In the genomic region with DNA sequence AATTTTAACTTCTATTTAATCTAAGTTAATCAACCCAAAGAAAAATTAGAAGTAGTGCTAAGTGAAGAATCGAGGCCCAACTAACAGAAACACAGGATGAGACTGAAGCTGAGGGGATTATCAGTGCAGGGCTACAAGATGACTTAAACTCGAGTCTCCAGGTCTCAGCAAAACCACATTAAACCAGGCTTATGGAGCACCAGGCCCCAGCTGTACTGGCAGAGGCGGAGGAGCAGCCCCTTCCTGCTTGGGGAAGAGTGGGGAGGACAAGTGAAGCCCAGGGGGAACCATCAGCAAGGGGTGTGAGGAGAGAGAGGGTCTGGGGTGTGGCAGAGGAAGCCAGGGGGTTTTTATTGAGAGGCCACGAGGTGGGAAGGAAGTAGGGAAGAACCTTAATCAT, we compare ENCODE assay signal across 30 cellular contexts.
DNase-seq lines count a peak whose midpoint lies in the region; ATAC-seq and TF ChIP-seq lines count a peak whose summit lies in the region.
"Had no signal": no experiment of that assay in that cellular context is flagged by ENCODE, and none has a peak within 500 bp of the region (broad histone marks: within the 10 kb centered on the region; RNA-seq: fewer than 3 reads in every experiment).

No MANE protein-coding gene starts in this region.

- H3K4me3 ChIP-seq in BLaER1: no peak overlapping the region
- no peak overlapping the region for H3K4me3 ChIP-seq in IMR-90 (ENCODE audit: insufficient read depth, low read depth, low read length)
- H3K4me3 ChIP-seq in smooth muscle cell: no peak overlapping the region
- H3K4me3 ChIP-seq: adrenal gland, MG63, SJSA1, thyroid gland had no signal

- no peaks in the 10 kb centered on the region for H3K9me3 ChIP-seq in BLaER1
- no peaks in the 10 kb centered on the region for H3K9me3 ChIP-seq in IMR-90 (ENCODE audit: control insufficient read depth, insufficient read depth, low read length)
- H3K9me3 ChIP-seq in smooth muscle cell (replicated peaks; ENCODE audit: low read depth): no peaks in the 10 kb centered on the region
- H3K9me3 ChIP-seq: adrenal gland, MG63, SJSA1, thyroid gland had no signal

- H4K20me1 ChIP-seq in BLaER1 (peaks cover 38% of the 10 kb centered on the region; the same call in 1 of the 2 replicates), IMR-90 (ENCODE audit: insufficient read depth, low read length) (no peaks in the 10 kb centered on the region), smooth muscle cell (ENCODE audit: low read depth) (no peaks in the 10 kb centered on the region)

- H3K27me3 Mint-ChIP-seq in central memory CD8-positive, alpha-beta T cell: no peaks in the 10 kb centered on the region
- H3K27me3 Mint-ChIP-seq: stimulated activated naive CD8-positive, alpha-beta T cell treated with anti-CD3 and anti-CD28 coated beads, Interleukin-15, Interleukin-2, amounts not matched to agents 100 ng/mL and 50 ng/mL, for 24 hours had no signal

- no peak overlapping the region for H3K23ac ChIP-seq in IMR-90 (ENCODE audit: low read depth, low read length)

- H3K4me2 ChIP-seq in BLaER1 (no peak overlapping the region), IMR-90 (ENCODE audit: low read depth, low read length) (no peak overlapping the region), smooth muscle cell (no peak overlapping the region)

- peaks cover 0 to 18% of the 10 kb centered on the region in 2 experiments; a peak in 2 of 4 replicates for H3K79me1 ChIP-seq in IMR-90 (ENCODE audit: low read depth in 1 of 2, low read length in 2 of 2)

- no peaks in the 10 kb centered on the region for H3K9me3 Mint-ChIP-seq in central memory CD8-positive, alpha-beta T cell
- H3K9me3 Mint-ChIP-seq: stimulated activated naive CD8-positive, alpha-beta T cell treated with anti-CD3 and anti-CD28 coated beads, Interleukin-15, Interleukin-2, amounts not matched to agents 100 ng/mL and 50 ng/mL, for 24 hours had no signal

- H3K9ac ChIP-seq in BLaER1: no peak overlapping the region
- H3K9ac ChIP-seq in IMR-90 (ENCODE audit: low read depth, low read length): no peak overlapping the region
- H3K9ac ChIP-seq in smooth muscle cell (ENCODE audit: low read depth): no peak overlapping the region

- H3K36me3 Mint-ChIP-seq in central memory CD8-positive, alpha-beta T cell (ENCODE audit: insufficient read depth): peaks cover 7% of the 10 kb centered on the region

- no peak overlapping the region for H2BK5ac ChIP-seq in IMR-90 (ENCODE audit: low read depth, low read length, poor library complexity, severe bottlenecking)

- TF ChIP-seq POLR2A in IMR-90 (IDR thresholded peaks at IDR 0.05; ENCODE audit: low read depth, low read length): no peak

- H3K4me1 Mint-ChIP-seq in central memory CD8-positive, alpha-beta T cell: no peaks in the 10 kb centered on the region

- H3K9me1 ChIP-seq in IMR-90 (ENCODE audit: insufficient read depth, low read length): peaks cover 36% of the 10 kb centered on the region

- H2AFZ ChIP-seq in IMR-90 (replicated peaks; ENCODE audit: low read length, poor library complexity): no peak overlapping the region
- H2AFZ ChIP-seq in smooth muscle cell (ENCODE audit: low read depth): no peak overlapping the region

- H4K8ac ChIP-seq in IMR-90 (ENCODE audit: low read depth in 2 of 2, low read length in 2 of 2): no peak overlapping the region

- DNase-seq in IMR-90 (no peak), smooth muscle cell (lab: John Stamatoyannopoulos, UW; ENCODE audit: unreplicated experiment) (no peak), T-helper 9 cell (no peak)
- no peak for DNase-seq in central memory CD8-positive, alpha-beta T cell (ENCODE audit: low spot score in 2 of 2)
- no peak for DNase-seq in stimulated activated CD4-positive, alpha-beta T cell treated with anti-CD3 and anti-CD28 coated beads, Interleukin-4, amount 100 ng/mL, for 1 hour
- DNase-seq: activated CD4-positive, alpha-beta T cell treated with anti-CD3 and anti-CD28 coated beads, Interleukin-2, amount 50 U/mL, for 48 hours; activated CD8-positive, alpha-beta memory T cell treated with anti-CD3 and anti-CD28 coated beads, Interleukin-2, amount 50 U/mL, for 48 hours; adrenal gland; brain microvascular endothelial cell; COR-L47; DMS79 treated with DMSO at 0.1 percent for 48 hours; effector CD4-positive, alpha-beta T cell; erythroblast; left cardiac atrium; mesenchymal stem cell; MG63; NCI-H1417 treated with DMSO at 0.1 percent for 48 hours; NCI-H2081 treated with DMSO at 0.1 percent for 48 hours; NCI-H345; NCI-H748 treated with DMSO at 0.1 percent for 48 hours; RPMI8226; stimulated activated CD4-positive, alpha-beta T cell treated with anti-CD3 and anti-CD28 coated beads, Interleukin-4, amount 100 ng/mL, for 4 hours; thyroid gland had no signal

- no peak overlapping the region for H3K14ac ChIP-seq in IMR-90 (replicated peaks; ENCODE audit: low read depth, low read length)

- H3K4me3 Mint-ChIP-seq in central memory CD8-positive, alpha-beta T cell: no peak overlapping the region
- H3K4me3 Mint-ChIP-seq: stimulated activated naive CD8-positive, alpha-beta T cell treated with anti-CD3 and anti-CD28 coated beads, Interleukin-15, Interleukin-2, amounts not matched to agents 100 ng/mL and 50 ng/mL, for 24 hours had no signal

- peak overlapping the region; percentile 41; the same call in 1 of the 2 replicates for H3K27ac ChIP-seq in BLaER1
- H3K27ac ChIP-seq in IMR-90 (ENCODE audit: insufficient read depth, low read length): no peak overlapping the region
- H3K27ac ChIP-seq in smooth muscle cell (ENCODE audit: low read depth): peak overlapping the region; percentile 40
- H3K27ac ChIP-seq: brain microvascular endothelial cell, SJSA1, thyroid gland had no signal

- no peak overlapping the region for H2BK120ac ChIP-seq in IMR-90 (ENCODE audit: low read depth, low read length)

- no peak overlapping the region; the same call in 2 of the 3 replicates for H2BK15ac ChIP-seq in IMR-90 (ENCODE audit: low read depth, low read length)

- POLR2A ChIA-PET in IMR-90 (lab: Charles Lee; ENCODE audit: unreplicated experiment): no interaction called here

- no peaks in the 10 kb centered on the region for H3K79me2 ChIP-seq in smooth muscle cell (ENCODE audit: low read depth)

- H2BK20ac ChIP-seq in IMR-90 (ENCODE audit: low read depth, low read length): no peak overlapping the region

- TF ChIP-seq CTCF in IMR-90 (conservative IDR thresholded peaks at IDR 0.05; ENCODE audit: low read depth, low read length) (no peak), smooth muscle cell (IDR thresholded peaks at IDR 0.05; ENCODE audit: borderline replicate concordance, insufficient read depth, poor library complexity, severe bottlenecking) (no peak)

- no CpG with 5 or more reads among the region's 4 CpGs for WGBS in IMR-90 (ENCODE audit: extremely low coverage in 2 of 2, insufficient read length in 1 of 2), 2 experiments
- 47% methylated on average over 4 of the region's 4 CpGs for whole genome bisulfite sequencing in smooth muscle cell (ENCODE audit: low lambda C conversion rate)

- no peak for TF ChIP-seq RAD21 in IMR-90 (IDR thresholded peaks at IDR 0.05; ENCODE audit: low read length)

- H3K4me1 ChIP-seq in BLaER1 (no peaks in the 10 kb centered on the region), IMR-90 (ENCODE audit: control insufficient read depth, insufficient read depth, low read length) (peaks cover 35% of the 10 kb centered on the region), smooth muscle cell (ENCODE audit: low read depth) (peaks cover 6% of the 10 kb centered on the region)
- H3K4me1 ChIP-seq: adrenal gland had no signal

- intact Hi-C loops in IMR-90 (cut with micrococcal nuclease): no loop called here

- dilution Hi-C loops in IMR-90 (cut with HindIII; ENCODE audit: low sequenced_read_pairs, unreplicated experiment): no loop called here

- H4K5ac ChIP-seq in IMR-90 (ENCODE audit: low read depth, low read length): no peak overlapping the region

- no peak for ATAC-seq in IMR-90 (ENCODE audit: low read depth)
- ATAC-seq in central memory CD8-positive, alpha-beta T cell (replicated peaks; ENCODE audit: extremely low read depth, poor library complexity, severe bottlenecking): no peak
- ATAC-seq in GM18873 (IDR thresholded peaks at IDR 0.05; ENCODE audit: low FRiP score, unreplicated experiment): no peak
- no peak for ATAC-seq in esophagus mucosa
- ATAC-seq: activated CD4-positive, CD25-positive, alpha-beta regulatory T cell treated with anti-CD3 and anti-CD28 coated beads, Interleukin-2, amount 50 U/mL, for 24 hours; HCT116; left cardiac atrium had no signal

- H3K18ac ChIP-seq in IMR-90 (ENCODE audit: low read depth, low read length): no peak overlapping the region

- no peak overlapping the region for H3K56ac ChIP-seq in IMR-90 (ENCODE audit: extremely low read depth, insufficient read depth, low read length)

- H2AK5ac ChIP-seq in IMR-90 (ENCODE audit: low read depth, low read length): no peak overlapping the region

- H3K27me3 ChIP-seq in BLaER1 (no peaks in the 10 kb centered on the region), IMR-90 (ENCODE audit: control insufficient read depth, insufficient read depth, low read length) (no peaks in the 10 kb centered on the region), smooth muscle cell (ENCODE audit: low read depth) (no peaks in the 10 kb centered on the region)
- H3K27me3 ChIP-seq: adrenal gland, brain microvascular endothelial cell, MG63, SJSA1, thyroid gland had no signal

- peak overlapping the region; percentile 27 for H3K27ac Mint-ChIP-seq in central memory CD8-positive, alpha-beta T cell (ENCODE audit: low read depth)
- H3K27ac Mint-ChIP-seq: stimulated activated naive CD8-positive, alpha-beta T cell treated with anti-CD3 and anti-CD28 coated beads, Interleukin-15, Interleukin-2, amounts not matched to agents 100 ng/mL and 50 ng/mL, for 24 hours had no signal

- peak overlapping the region; percentile 11; the same call in 1 of the 2 replicates for H3K4ac ChIP-seq in IMR-90 (ENCODE audit: low read depth, low read length)

- CTCF ChIA-PET in IMR-90 (lab: Yijun Ruan, JAX): no interaction called here

- H3K36me3 ChIP-seq in BLaER1 (peaks cover 100% of the 10 kb centered on the region), IMR-90 (ENCODE audit: control insufficient read depth, insufficient read depth, low read length) (peaks cover 12% of the 10 kb centered on the region; the same call in 1 of the 2 replicates), smooth muscle cell (ENCODE audit: low read depth) (peaks cover 4% of the 10 kb centered on the region)
- H3K36me3 ChIP-seq: adrenal gland had no signal

- BruUV-seq in IMR-90 (replicated peaks; lab: Mats Ljungman, UMichigan): no TSS peak

- in situ Hi-C loops in IMR-90 (cut with MboI; ENCODE audit: low sequenced_read_pairs): no loop called here

- H4K91ac ChIP-seq in IMR-90 (ENCODE audit: insufficient read depth, low read depth, low read length): no peak overlapping the region

- no peak overlapping the region for H2AK9ac ChIP-seq in IMR-90 (replicated peaks; ENCODE audit: low read depth, low read length, poor library complexity)

- peaks cover 11% of the 10 kb centered on the region for H3F3A ChIP-seq in smooth muscle cell (ENCODE audit: low read depth)

TF ChIP-seq in IMR-90, 13 proteins besides CTCF, POLR2A, EP300 and RAD21 (continues in another document):
- TF ChIP-seq RCOR1 (IDR thresholded peaks at IDR 0.05; ENCODE audit: insufficient replicate concordance, low read length) (no peak), MXI1 (IDR thresholded peaks at IDR 0.05; ENCODE audit: borderline replicate concordance, low read depth, low read length) (no peak)
